23 cellular contexts compared by ENCODE assay signal in the genomic region with DNA sequence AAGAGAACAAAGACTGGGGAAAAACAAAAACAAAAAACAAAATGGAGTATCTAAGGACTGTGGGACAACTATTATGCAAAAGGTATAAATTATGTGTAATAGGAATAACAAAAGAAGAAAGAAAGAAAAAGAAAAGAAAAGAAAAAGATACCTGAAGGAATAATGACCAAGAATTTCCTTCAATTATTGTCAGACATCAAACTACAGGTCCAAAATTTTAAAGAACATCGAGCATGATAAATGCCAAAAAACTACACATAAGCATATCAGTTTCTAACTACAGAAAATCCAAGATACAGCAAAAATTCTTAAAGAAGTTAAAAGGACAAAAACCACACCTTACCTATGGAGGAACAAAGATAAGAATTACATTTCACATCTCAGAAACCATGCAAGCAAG.
"Had no signal": no experiment of that assay in that cellular context is flagged by ENCODE, and none has a peak within 500 bp of the region (broad histone marks: within the 10 kb centered on the region; RNA-seq: fewer than 3 reads in every experiment).

No MANE protein-coding gene starts in this region.

- ATAC-seq: esophagus mucosa; gastrocnemius medialis; heart right ventricle; left cardiac atrium; left lung; left ventricle myocardium superior; lower lobe of right lung; naive thymus-derived CD4-positive, alpha-beta T cell had no signal

- DNase-seq: dermis blood vessel endothelial cell; dorsolateral prefrontal cortex; effector CD4-positive, alpha-beta T cell; effector memory CD4-positive, alpha-beta T cell; erythroblast; esophagus squamous epithelium; foreskin fibroblast; foreskin melanocyte; gastrocnemius medialis; glutamatergic neuron; head of caudate nucleus; heart right ventricle; hippocampal formation; left cardiac atrium; left lung; left ventricle myocardium superior; lower lobe of right lung; mesendoderm; midbrain; naive thymus-derived CD4-positive, alpha-beta T cell had no signal

- H3K27ac ChIP-seq: coronary artery, dorsolateral prefrontal cortex, epithelial cell of prostate, esophagus squamous epithelium, gastrocnemius medialis, heart right ventricle, left lung, lower lobe of right lung had no signal

- H3K4me3 Mint-ChIP-seq: naive thymus-derived CD4-positive, alpha-beta T cell had no signal

- H3K9me3 ChIP-seq: esophagus squamous epithelium, gastrocnemius medialis, lower lobe of right lung had no signal

- H3K36me3 Mint-ChIP-seq: naive thymus-derived CD4-positive, alpha-beta T cell had no signal

- H3K27me3 ChIP-seq: dorsolateral prefrontal cortex, esophagus squamous epithelium, gastrocnemius medialis, heart right ventricle, left lung had no signal

- H3K4me3 ChIP-seq: coronary artery, dorsolateral prefrontal cortex, esophagus squamous epithelium, gastrocnemius medialis, heart right ventricle, left lung, lower lobe of right lung had no signal

- H3K4me1 Mint-ChIP-seq: naive thymus-derived CD4-positive, alpha-beta T cell had no signal

- H3K36me3 ChIP-seq: esophagus squamous epithelium, gastrocnemius medialis, heart right ventricle, left lung, lower lobe of right lung had no signal

- H3K4me1 ChIP-seq: esophagus squamous epithelium, heart right ventricle, left lung, lower lobe of right lung had no signal

- H3K27ac Mint-ChIP-seq: naive thymus-derived CD4-positive, alpha-beta T cell had no signal
